In the genomic region with DNA sequence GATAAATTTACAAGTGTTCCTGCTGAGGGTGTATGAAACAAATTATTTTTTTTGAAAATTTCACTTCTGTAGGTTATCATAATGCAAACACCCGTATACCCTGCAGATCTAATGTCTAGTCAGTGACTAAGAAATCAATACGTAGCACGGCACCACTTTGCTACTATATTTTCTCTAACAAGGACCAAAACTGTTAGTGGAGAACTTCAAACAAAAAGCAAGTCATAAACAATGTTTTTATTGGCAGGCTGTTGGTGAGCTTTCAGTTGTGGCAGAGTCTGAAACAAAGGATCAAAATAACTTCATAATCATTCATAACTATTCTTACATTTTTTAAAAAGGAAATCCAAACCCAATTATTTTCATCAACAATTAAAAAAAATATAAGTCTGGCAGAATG, we compare ENCODE assay signal across 12 cellular contexts. TPM values are rescaled to one million over a fixed set of nuclear protein-coding genes. Genes with fewer than 3 reads are reported as not detected.
DNase-seq lines count a peak whose midpoint lies in the region; TF ChIP-seq lines count a peak whose summit lies in the region.
"Had no signal": no experiment of that assay in that cellular context is flagged by ENCODE, and none has a peak within 500 bp of the region (broad histone marks: within the 10 kb centered on the region; RNA-seq: fewer than 3 reads in every experiment).

No MANE protein-coding gene starts in this region.

- no peak overlapping the region for H3K4me3 Mint-ChIP-seq in CD4-positive, alpha-beta memory T cell
- no peak overlapping the region for H3K4me3 Mint-ChIP-seq in activated naive CD4-positive, alpha-beta T cell treated with anti-CD3 and anti-CD28 coated beads, Interleukin-2, amount 10 ng/mL, durations not matched to agents 7 days and 5 days
- H3K4me3 Mint-ChIP-seq: CD14-positive monocyte had no signal

- no peaks in the 10 kb centered on the region for H3K9me3 Mint-ChIP-seq in CD4-positive, alpha-beta memory T cell
- no peaks in the 10 kb centered on the region for H3K9me3 Mint-ChIP-seq in activated naive CD4-positive, alpha-beta T cell treated with anti-CD3 and anti-CD28 coated beads, Interleukin-2, amount 10 ng/mL, durations not matched to agents 7 days and 5 days
- H3K9me3 Mint-ChIP-seq: CD14-positive monocyte had no signal

- intact Hi-C loops in CD4-positive, alpha-beta memory T cell (cut with micrococcal nuclease), result no loop called here

- peaks cover 29 to 39% of the 10 kb centered on the region in 2 donors for H3K36me3 Mint-ChIP-seq in CD4-positive, alpha-beta memory T cell
- peaks cover 26% of the 10 kb centered on the region for H3K36me3 Mint-ChIP-seq in activated naive CD4-positive, alpha-beta T cell treated with anti-CD3 and anti-CD28 coated beads, Interleukin-2, amount 10 ng/mL, durations not matched to agents 7 days and 5 days

- peak; percentile 36 for DNase-seq in adipocyte (ENCODE audit: low read depth)
- peak; percentile 31 to 75 for DNase-seq in dermis microvascular lymphatic vessel endothelial cell (ENCODE audit: low read depth in 2 of 2)
- peak; percentile 12 for DNase-seq in stromal cell of bone marrow (ENCODE audit: low read depth)
- no peak for DNase-seq in CD4-positive, alpha-beta memory T cell
- no peak for DNase-seq in HuH-7 (ENCODE audit: low spot score)
- no peak for DNase-seq in activated naive CD4-positive, alpha-beta T cell treated with anti-CD3 and anti-CD28 coated beads, Interleukin-2, amount 10 ng/mL, durations not matched to agents 7 days and 5 days
- DNase-seq: DMS53, GF-D8, GM23248 had no signal

- H3K9me3 ChIP-seq in HEK293 (ENCODE audit: control insufficient read depth, insufficient read depth, low read depth, low read length), result no peaks in the 10 kb centered on the region
- H3K9me3 ChIP-seq in adipocyte (ENCODE audit: control insufficient read depth, low read length), result no peaks in the 10 kb centered on the region
- H3K9me3 ChIP-seq in CD4-positive, alpha-beta memory T cell (ENCODE audit: control insufficient read depth in 1 of 2, low read length in 2 of 2), result no peaks in the 10 kb centered on the region
- H3K9me3 ChIP-seq: A549 had no signal

- H3K4me1 Mint-ChIP-seq in CD4-positive, alpha-beta memory T cell, result peaks cover 54 to 80% (median 67%) of the 10 kb centered on the region in 4 donors
- H3K4me1 Mint-ChIP-seq in activated naive CD4-positive, alpha-beta T cell treated with anti-CD3 and anti-CD28 coated beads, Interleukin-2, amount 10 ng/mL, durations not matched to agents 7 days and 5 days, result peaks cover 9% of the 10 kb centered on the region

- CTCF ChIA-PET in HEK293 (lab: Yijun Ruan, JAX), result no interaction called here
- CTCF ChIA-PET in CD4-positive, alpha-beta memory T cell (lab: Charles Lee; ENCODE audit: partially characterized antibody), result interaction anchor here (0.7 kb wide), 1 partner anchor 367 kb away, joined by 4 read pairs; no protein-coding TSS in a partner anchor
- CTCF ChIA-PET in activated naive CD4-positive, alpha-beta T cell treated with anti-CD3 and anti-CD28 coated beads, Interleukin-2, amount 10 ng/mL, durations not matched to agents 7 days and 5 days (lab: Charles Lee), result no interaction called here

- H3K27ac Mint-ChIP-seq in CD4-positive, alpha-beta memory T cell, result no peak overlapping the region
- no peak overlapping the region for H3K27ac Mint-ChIP-seq in activated naive CD4-positive, alpha-beta T cell treated with anti-CD3 and anti-CD28 coated beads, Interleukin-2, amount 10 ng/mL, durations not matched to agents 7 days and 5 days
- H3K27ac Mint-ChIP-seq: CD14-positive monocyte had no signal

- no peak overlapping the region for H3K4me3 ChIP-seq in HEK293 (ENCODE audit: low read depth, low read length)
- no peak overlapping the region for H3K4me3 ChIP-seq in adipocyte (ENCODE audit: low read length)
- no peak overlapping the region for H3K4me3 ChIP-seq in CD4-positive, alpha-beta memory T cell (ENCODE audit: low read length in 2 of 2)
- H3K4me3 ChIP-seq: A549, GM23248 had no signal

- TF ChIP-seq CTCF in HEK293 (tag by site-specific recombination; IDR thresholded peaks at IDR 0.05), result no peak

- H3K27me3 ChIP-seq in adipocyte (replicated peaks; ENCODE audit: control insufficient read depth, insufficient read depth, low read length), result no peaks in the 10 kb centered on the region
- H3K27me3 ChIP-seq in CD4-positive, alpha-beta memory T cell (ENCODE audit: insufficient read depth, low read length), result no peaks in the 10 kb centered on the region

- H3K27me3 Mint-ChIP-seq in CD4-positive, alpha-beta memory T cell, result no peaks in the 10 kb centered on the region
- no peaks in the 10 kb centered on the region for H3K27me3 Mint-ChIP-seq in activated naive CD4-positive, alpha-beta T cell treated with anti-CD3 and anti-CD28 coated beads, Interleukin-2, amount 10 ng/mL, durations not matched to agents 7 days and 5 days

- H3K36me3 ChIP-seq in HEK293 (ENCODE audit: control insufficient read depth in 2 of 2, insufficient read depth in 1 of 2, low read length in 2 of 2) (peaks cover 6 to 9% of the 10 kb centered on the region in 2 experiments), adipocyte (ENCODE audit: control insufficient read depth, insufficient read depth, low read length, severe bottlenecking) (peaks cover 13% of the 10 kb centered on the region)
- H3K36me3 ChIP-seq in CD4-positive, alpha-beta memory T cell (ENCODE audit: insufficient read depth, low read length), result peaks cover 5% of the 10 kb centered on the region

- H3K27ac ChIP-seq in HEK293 (ENCODE audit: extremely low read depth, low read depth, low read length), result no peak overlapping the region
- H3K27ac ChIP-seq in CD4-positive, alpha-beta memory T cell (ENCODE audit: low read depth, low read length), result no peak overlapping the region
- H3K27ac ChIP-seq: A549, GM23248 had no signal

- POLR2A ChIA-PET in HEK293 (lab: Yijun Ruan, JAX), result no interaction called here
- POLR2A ChIA-PET in CD4-positive, alpha-beta memory T cell (lab: Charles Lee; ENCODE audit: partially characterized antibody), result no interaction called here

- no peak overlapping the region for H3K9ac ChIP-seq in adipocyte (ENCODE audit: low read length)
- H3K9ac ChIP-seq: GM23248 had no signal

- H3K4me1 ChIP-seq in HEK293 (ENCODE audit: control insufficient read depth, insufficient read depth, low read length), result peaks cover 10% of the 10 kb centered on the region
- H3K4me1 ChIP-seq in adipocyte (ENCODE audit: control insufficient read depth, insufficient read depth, low read length), result peaks cover 13% of the 10 kb centered on the region
- H3K4me1 ChIP-seq in CD4-positive, alpha-beta memory T cell (ENCODE audit: insufficient read depth, low read length), result peaks cover 42% of the 10 kb centered on the region
- H3K4me1 ChIP-seq: A549 had no signal

TF ChIP-seq in HEK293, 187 proteins besides CTCF, POLR2A, EP300 and RAD21 (continues in another document):
- TF ChIP-seq ZSCAN30 (tag by site-specific recombination; IDR thresholded peaks at IDR 0.05), result 0 out of 2 replicates have a peak, but pooled peaks have one; percentile 14
- TF ChIP-seq PRDM6 (tag by site-specific recombination; IDR thresholded peaks at IDR 0.05), result peak; percentile 78
- no peak for TF ChIP-seq ZNF76 (tag by site-specific recombination; IDR thresholded peaks at IDR 0.05; ENCODE audit: borderline replicate concordance, low read depth)
- peak; percentile 89 for TF ChIP-seq OSR2 (tag by site-specific recombination; IDR thresholded peaks at IDR 0.05)
- TF ChIP-seq, protein P1, sequence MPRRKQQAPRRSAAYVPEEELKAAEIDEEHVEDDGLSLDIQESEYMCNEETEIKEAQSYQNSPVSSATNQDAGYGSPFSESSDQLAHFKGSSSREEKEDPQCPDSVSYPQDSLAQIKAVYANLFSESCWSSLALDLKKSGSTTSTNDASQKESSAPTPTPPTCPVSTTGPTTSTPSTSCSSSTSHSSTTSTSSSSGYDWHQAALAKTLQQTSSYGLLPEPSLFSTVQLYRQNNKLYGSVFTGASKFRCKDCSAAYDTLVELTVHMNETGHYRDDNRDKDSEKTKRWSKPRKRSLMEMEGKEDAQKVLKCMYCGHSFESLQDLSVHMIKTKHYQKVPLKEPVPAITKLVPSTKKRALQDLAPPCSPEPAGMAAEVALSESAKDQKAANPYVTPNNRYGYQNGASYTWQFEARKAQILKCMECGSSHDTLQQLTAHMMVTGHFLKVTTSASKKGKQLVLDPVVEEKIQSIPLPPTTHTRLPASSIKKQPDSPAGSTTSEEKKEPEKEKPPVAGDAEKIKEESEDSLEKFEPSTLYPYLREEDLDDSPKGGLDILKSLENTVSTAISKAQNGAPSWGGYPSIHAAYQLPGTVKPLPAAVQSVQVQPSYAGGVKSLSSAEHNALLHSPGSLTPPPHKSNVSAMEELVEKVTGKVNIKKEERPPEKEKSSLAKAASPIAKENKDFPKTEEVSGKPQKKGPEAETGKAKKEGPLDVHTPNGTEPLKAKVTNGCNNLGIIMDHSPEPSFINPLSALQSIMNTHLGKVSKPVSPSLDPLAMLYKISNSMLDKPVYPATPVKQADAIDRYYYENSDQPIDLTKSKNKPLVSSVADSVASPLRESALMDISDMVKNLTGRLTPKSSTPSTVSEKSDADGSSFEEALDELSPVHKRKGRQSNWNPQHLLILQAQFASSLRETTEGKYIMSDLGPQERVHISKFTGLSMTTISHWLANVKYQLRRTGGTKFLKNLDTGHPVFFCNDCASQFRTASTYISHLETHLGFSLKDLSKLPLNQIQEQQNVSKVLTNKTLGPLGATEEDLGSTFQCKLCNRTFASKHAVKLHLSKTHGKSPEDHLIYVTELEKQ (tag by site-specific recombination; IDR thresholded peaks at IDR 0.05; ENCODE audit: borderline replicate concordance), result no peak
- TF ChIP-seq ZIC2 (tag by site-specific recombination; IDR thresholded peaks at IDR 0.05), result no peak
- no peak for TF ChIP-seq SETDB1 (IDR thresholded peaks at IDR 0.05; ENCODE audit: insufficient read length, low read length)
- no peak for TF ChIP-seq ZNF664 (tag by site-specific recombination; IDR thresholded peaks at IDR 0.05)
- TF ChIP-seq ZNF433 (tag by site-specific recombination; IDR thresholded peaks at IDR 0.05; ENCODE audit: low read depth), result no peak

RNA-seq across cellular contexts. Expression of gene SEM1, which starts 11.8 kb away (rescaled TPM):
- total RNA-seq in dermis microvascular lymphatic vessel endothelial cell, result 31.4 and 53.1 TPM in 2 replicates
- total RNA-seq in CD4-positive, alpha-beta memory T cell, result 10 to 100 TPM; 35.1 to 41.0 TPM
- polyA plus RNA-seq in CD4-positive, alpha-beta memory T cell, result 100 to 1,000 TPM; 127 to 152 TPM

Comparison
In these comparisons a context has a peak if more than half of its experiments do, and no peak if none do; other contexts are left out.
1. DNase-seq: peak in adipocyte (single experiment), dermis microvascular lymphatic vessel endothelial cell (2 of 2) and stromal cell of bone marrow (single experiment); none in CD4-positive, alpha-beta memory T cell (0 of 5), HuH-7 (single experiment) and activated naive CD4-positive, alpha-beta T cell treated with anti-CD3 and anti-CD28 coated beads, Interleukin-2, amount 10 ng/mL, durations not matched to agents 7 days and 5 days (single experiment).